In genomic region chr1:159493354-159493753, GRCh38 we compare ENCODE assay signal across 15 cellular contexts. TPM values are rescaled to one million over a fixed set of nuclear protein-coding genes. Genes with fewer than 3 reads are reported as not detected.
DNase-seq lines count a peak whose midpoint lies in the region; ATAC-seq and TF ChIP-seq lines count a peak whose summit lies in the region.
"Had no signal": no experiment of that assay in that cellular context is flagged by ENCODE, and none has a peak within 500 bp of the region (broad histone marks: within the 10 kb centered on the region; RNA-seq: fewer than 3 reads in every experiment).

No MANE protein-coding gene starts in this region.

- peaks cover 19% of the 10 kb centered on the region for H3K4me1 ChIP-seq in PC-3 (ENCODE audit: insufficient read depth, low read length)
- H3K4me1 ChIP-seq: BLaER1 treated with 17β-estradiol and CSF1 and Interleukin-3, amounts not matched to agents 10 nM and 100 nM had no signal

- no peak overlapping the region for H3K9ac ChIP-seq in PC-3 (ENCODE audit: low read length)
- H3K9ac ChIP-seq: BLaER1 treated with 17β-estradiol and CSF1 and Interleukin-3, amounts not matched to agents 10 nM and 100 nM had no signal

- H3K4me2 ChIP-seq in PC-3 (ENCODE audit: low read length), result peak overlapping the region; percentile 37
- H3K4me2 ChIP-seq: BLaER1 treated with 17β-estradiol and CSF1 and Interleukin-3, amounts not matched to agents 10 nM and 100 nM had no signal

- no peaks in the 10 kb centered on the region for H3K36me3 Mint-ChIP-seq in Calu3 (ENCODE audit: insufficient read depth, unreplicated experiment)
- no peaks in the 10 kb centered on the region for H3K36me3 Mint-ChIP-seq in type B pancreatic cell
- H3K36me3 Mint-ChIP-seq in natural killer cell treated with Interleukin-12 subunit alpha and Interleukin-12 subunit beta and Interleukin-15 and Interleukin-18, amount 100 ng/mL, for 72 hours, result peaks cover 5% of the 10 kb centered on the region
- H3K36me3 Mint-ChIP-seq: CD4-positive, CD25-positive, alpha-beta regulatory T cell; CD8-positive, alpha-beta memory T cell; IgD-negative memory B cell had no signal

- BruUV-seq in Calu3 (replicated peaks; lab: Mats Ljungman, UMichigan) (no TSS peak), PC-3 (replicated peaks; lab: Mats Ljungman, UMichigan) (no TSS peak)

- no peaks in the 10 kb centered on the region for H3F3A ChIP-seq in PC-3 (ENCODE audit: low read length, unreplicated experiment)

- H3K9me3 Mint-ChIP-seq in Calu3 (ENCODE audit: low read depth, unreplicated experiment) (peaks cover 8% of the 10 kb centered on the region), type B pancreatic cell (peaks cover 6% of the 10 kb centered on the region)
- H3K9me3 Mint-ChIP-seq in natural killer cell treated with Interleukin-12 subunit alpha and Interleukin-12 subunit beta and Interleukin-15 and Interleukin-18, amount 100 ng/mL, for 72 hours, result no peaks in the 10 kb centered on the region

- DNase-seq in Calu3, result no peak
- DNase-seq in PC-3, result no peak
- no peak for DNase-seq in cerebellar nuclear complex (lab: John Stamatoyannopoulos, UW)
- no peak for DNase-seq in AML-193 (lab: John Stamatoyannopoulos, UW)
- no peak for DNase-seq in type B pancreatic cell (ENCODE audit: extremely low spot score, unreplicated experiment)
- no peak for DNase-seq in natural killer cell treated with Interleukin-12 subunit alpha and Interleukin-12 subunit beta and Interleukin-15 and Interleukin-18, amount 100 ng/mL, for 72 hours (ENCODE audit: low spot score)
- DNase-seq: CD4-positive, CD25-positive, alpha-beta regulatory T cell; CD8-positive, alpha-beta memory T cell; COR-L47; KBM-7 had no signal

- no peaks in the 10 kb centered on the region for H3K9me3 ChIP-seq in PC-3 (ENCODE audit: low read length)

- H3K36me3 ChIP-seq in PC-3 (ENCODE audit: low read depth, low read length), result no peaks in the 10 kb centered on the region
- H3K36me3 ChIP-seq: BLaER1 treated with 17β-estradiol and CSF1 and Interleukin-3, amounts not matched to agents 10 nM and 100 nM had no signal

- H3K4me3 Mint-ChIP-seq in Calu3 (ENCODE audit: low read depth, unreplicated experiment) (no peak overlapping the region), type B pancreatic cell (no peak overlapping the region)
- no peak overlapping the region for H3K4me3 Mint-ChIP-seq in natural killer cell treated with Interleukin-12 subunit alpha and Interleukin-12 subunit beta and Interleukin-15 and Interleukin-18, amount 100 ng/mL, for 72 hours
- H3K4me3 Mint-ChIP-seq: B cell; CD4-positive, CD25-positive, alpha-beta regulatory T cell; CD8-positive, alpha-beta memory T cell; IgD-negative memory B cell had no signal

- no peak for TF ChIP-seq CTCF in Calu3 (IDR thresholded peaks at IDR 0.05; ENCODE audit: unreplicated experiment)
- no peak for TF ChIP-seq CTCF in PC-3 (conservative IDR thresholded peaks at IDR 0.05; ENCODE audit: low read depth, low read length)
- no peak for TF ChIP-seq CTCF in type B pancreatic cell (conservative IDR thresholded peaks at IDR 0.05)

- H3K79me2 ChIP-seq in PC-3 (ENCODE audit: low read length), result no peaks in the 10 kb centered on the region

- H3K4me1 Mint-ChIP-seq in Calu3 (ENCODE audit: low read depth, unreplicated experiment) (peaks cover 33% of the 10 kb centered on the region), type B pancreatic cell (ENCODE audit: unreplicated experiment) (no peaks in the 10 kb centered on the region)
- H3K4me1 Mint-ChIP-seq in natural killer cell treated with Interleukin-12 subunit alpha and Interleukin-12 subunit beta and Interleukin-15 and Interleukin-18, amount 100 ng/mL, for 72 hours (ENCODE audit: low read depth in 2 of 2), result no peaks in the 10 kb centered on the region
- H3K4me1 Mint-ChIP-seq: B cell; CD4-positive, CD25-positive, alpha-beta regulatory T cell; CD8-positive, alpha-beta memory T cell; IgD-negative memory B cell had no signal

- intact Hi-C loops in Calu3 (cut with micrococcal nuclease; ENCODE audit: unreplicated experiment), result no loop called here
- intact Hi-C loops in PC-3 (cut with micrococcal nuclease), result no loop called here

- POLR2A ChIA-PET in PC-3 (lab: Charles Lee; ENCODE audit: unreplicated experiment), result no interaction called here

- ATAC-seq in PC-3, result no peak
- ATAC-seq in SK-N-SH treated with all-trans-retinoic acid at 6 μM for 48 hours, result peak; percentile 65
- no peak for ATAC-seq in natural killer cell treated with Interleukin-12 subunit alpha and Interleukin-12 subunit beta and Interleukin-15 and Interleukin-18, amount 100 ng/mL, for 72 hours

- peak overlapping the region; percentile 9 for H3K27ac Mint-ChIP-seq in Calu3 (ENCODE audit: unreplicated experiment)
- no peak overlapping the region for H3K27ac Mint-ChIP-seq in type B pancreatic cell
- no peak overlapping the region for H3K27ac Mint-ChIP-seq in natural killer cell treated with Interleukin-12 subunit alpha and Interleukin-12 subunit beta and Interleukin-15 and Interleukin-18, amount 100 ng/mL, for 72 hours
- H3K27ac Mint-ChIP-seq: B cell; CD4-positive, CD25-positive, alpha-beta regulatory T cell; CD8-positive, alpha-beta memory T cell; IgD-negative memory B cell had no signal

- H3K27ac ChIP-seq in PC-3 (ENCODE audit: low read length), result no peak overlapping the region
- H3K27ac ChIP-seq: BLaER1 treated with 17β-estradiol and CSF1 and Interleukin-3, amounts not matched to agents 10 nM and 100 nM had no signal

- 0 out of 2 replicates have a peak, but pooled peaks cover 3% of the 10 kb centered on the region for H3K9me2 ChIP-seq in PC-3 (replicated peaks; ENCODE audit: low read length)

- H4K20me1 ChIP-seq in PC-3 (ENCODE audit: low read length), result no peaks in the 10 kb centered on the region
- H4K20me1 ChIP-seq: BLaER1 treated with 17β-estradiol and CSF1 and Interleukin-3, amounts not matched to agents 10 nM and 100 nM had no signal

- H3K27me3 Mint-ChIP-seq in Calu3 (ENCODE audit: unreplicated experiment) (no peaks in the 10 kb centered on the region), type B pancreatic cell (no peaks in the 10 kb centered on the region)
- H3K27me3 Mint-ChIP-seq in natural killer cell treated with Interleukin-12 subunit alpha and Interleukin-12 subunit beta and Interleukin-15 and Interleukin-18, amount 100 ng/mL, for 72 hours, result peaks cover 13 to 29% of the 10 kb centered on the region in 2 donors
- H3K27me3 Mint-ChIP-seq: B cell; CD4-positive, CD25-positive, alpha-beta regulatory T cell had no signal

- CTCF ChIA-PET in Calu3 (lab: Charles Lee) (no interaction called here), PC-3 (lab: Charles Lee) (no interaction called here)

- no peaks in the 10 kb centered on the region for H3K27me3 ChIP-seq in PC-3 (ENCODE audit: low read length)
- H3K27me3 ChIP-seq: BLaER1 treated with 17β-estradiol and CSF1 and Interleukin-3, amounts not matched to agents 10 nM and 100 nM had no signal

- H2AFZ ChIP-seq in PC-3 (ENCODE audit: low read length), result no peak overlapping the region
- H2AFZ ChIP-seq: GM23248 had no signal

- no peak overlapping the region for H3K4me3 ChIP-seq in PC-3 (ENCODE audit: low read length)
- H3K4me3 ChIP-seq: BLaER1 treated with 17β-estradiol and CSF1 and Interleukin-3, amounts not matched to agents 10 nM and 100 nM; GM23248 had no signal

TF ChIP-seq in SK-N-SH treated with all-trans-retinoic acid at 6 μM for 48 hours, 23 proteins besides CTCF, POLR2A, EP300 and RAD21:
- TF ChIP-seq OSR1 (CRISPR knock-in tag; IDR thresholded peaks at IDR 0.05) (no peak), CSRNP3 (CRISPR knock-in tag; IDR thresholded peaks at IDR 0.05) (no peak), ESRRG (CRISPR knock-in tag; IDR thresholded peaks at IDR 0.05) (no peak)

RNA-seq across cellular contexts. Expression of gene OR10J5, which starts 42.5 kb away (rescaled TPM):
- total RNA-seq in Calu3 (2022) (not detected in 2 replicates), PC-3 (2014; rRNA removed) (not detected in 2 replicates), type B pancreatic cell (ENCODE audit: low replicate concordance) (not detected in 2 replicates)
- total RNA-seq in natural killer cell treated with Interleukin-12 subunit alpha and Interleukin-12 subunit beta and Interleukin-15 and Interleukin-18, amount 100 ng/mL, for 72 hours, result not detected
- total RNA-seq: B cell; CD4-positive, CD25-positive, alpha-beta regulatory T cell; CD8-positive, alpha-beta memory T cell; GM23248 had no signal

RNA-seq across cellular contexts. Expression of gene OR10J1, which starts 53.8 kb away (rescaled TPM):
- total RNA-seq in Calu3 (2022), result not detected in 2 replicates
- not detected in 2 replicates for total RNA-seq in PC-3 (2014; rRNA removed)
- total RNA-seq in type B pancreatic cell (ENCODE audit: low replicate concordance), result not detected in 2 replicates
- total RNA-seq in natural killer cell treated with Interleukin-12 subunit alpha and Interleukin-12 subunit beta and Interleukin-15 and Interleukin-18, amount 100 ng/mL, for 72 hours, result not detected
- total RNA-seq: B cell; CD4-positive, CD25-positive, alpha-beta regulatory T cell; CD8-positive, alpha-beta memory T cell; GM23248 had no signal
